Comparison of ENCODE assay signal across 8 cellular contexts in the genomic region with DNA sequence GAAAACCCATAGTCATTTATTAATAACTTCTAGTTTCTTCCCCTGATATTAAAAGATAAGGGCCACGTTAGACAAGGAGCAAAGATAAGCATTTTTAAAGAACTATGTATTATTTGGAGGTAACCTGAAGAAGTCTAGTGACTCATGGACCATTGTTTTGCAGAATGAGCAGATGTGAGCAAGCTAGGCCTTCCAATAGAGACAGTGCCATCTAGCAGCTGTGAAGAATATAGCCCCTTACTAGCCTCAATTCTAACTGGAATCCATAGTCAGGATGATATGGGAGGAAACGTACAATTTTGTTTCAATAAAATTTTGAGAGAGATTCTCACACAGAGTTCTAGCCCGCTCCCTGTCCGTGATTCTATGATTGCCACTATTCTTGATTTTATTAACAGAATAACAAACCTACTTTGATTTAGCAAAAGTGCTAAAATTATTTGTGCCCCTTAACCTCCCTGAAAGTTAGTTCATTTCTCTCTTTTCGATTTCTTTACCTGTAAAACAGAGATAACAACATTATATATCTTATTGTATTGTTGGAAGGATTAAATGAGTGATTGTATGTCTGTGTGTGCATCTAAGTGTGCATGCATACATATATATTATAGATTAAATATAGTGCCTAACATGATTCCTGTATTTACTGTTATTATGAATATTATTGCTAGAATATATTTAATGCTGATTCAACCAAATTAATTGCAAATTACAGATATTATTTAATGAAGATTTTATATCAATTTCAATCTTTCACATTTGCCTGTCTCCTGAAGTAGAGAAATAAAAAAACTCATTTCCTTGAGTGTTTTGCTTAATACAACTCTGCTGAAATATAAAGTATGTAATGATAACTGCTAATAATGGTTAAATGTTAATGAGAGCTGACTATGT. TPM values are rescaled to one million over a fixed set of nuclear protein-coding genes. Genes with fewer than 3 reads are reported as not detected.
A peak's percentile ranks its signal among the peaks of the same experiment; 100 is the strongest.
DNase-seq lines count a peak whose midpoint lies in the region; ATAC-seq and TF ChIP-seq lines count a peak whose summit lies in the region.

No MANE protein-coding gene starts in this region.

- H3K36me3 ChIP-seq in OCI-LY7 (ENCODE audit: insufficient read depth, low read length), result no peaks in the 10 kb centered on the region
- no peaks in the 10 kb centered on the region for H3K36me3 ChIP-seq in neural progenitor cell

- H3K4me2 ChIP-seq in OCI-LY7 (ENCODE audit: low read length) (no peak overlapping the region), neural progenitor cell (no peak overlapping the region)

- no peaks in the 10 kb centered on the region for H3K4me1 Mint-ChIP-seq in neural progenitor cell

- H3K9ac ChIP-seq in neural progenitor cell, result no peak overlapping the region

- H4K20me1 ChIP-seq in OCI-LY7 (ENCODE audit: insufficient read depth, low read length) (no peaks in the 10 kb centered on the region), neural progenitor cell (ENCODE audit: low read depth) (no peaks in the 10 kb centered on the region)

- H3K4me3 ChIP-seq in OCI-LY7 (ENCODE audit: low read depth, low read length, poor library complexity, severe bottlenecking), result no peak overlapping the region
- no peak overlapping the region for H3K4me3 ChIP-seq in neural progenitor cell

- H2AFZ ChIP-seq in OCI-LY7 (ENCODE audit: low read length) (no peak overlapping the region), neural progenitor cell (replicated peaks) (peak overlapping the region; percentile 78)

- TF ChIP-seq CTCF in OCI-LY7 (conservative IDR thresholded peaks at IDR 0.05; ENCODE audit: low read length) (peak; percentile 76), neural progenitor cell (IDR thresholded peaks at IDR 0.05) (peak; percentile 74)

- H3K9me2 ChIP-seq in OCI-LY7 (ENCODE audit: insufficient read depth, low read length), result no peaks in the 10 kb centered on the region

- peak; percentile 27 for DNase-seq in DMS 273 treated with DMSO at 0.1 percent for 48 hours (lab: John Stamatoyannopoulos, UW)
- DNase-seq in OCI-LY7 (ENCODE audit: low spot score), result peak; percentile 30
- DNase-seq in epidermal melanocyte (ENCODE audit: insufficient read length, low spot score), result peak; percentile 48
- DNase-seq in neural progenitor cell (ENCODE audit: low spot score), result peak; percentile 59
- no peak for DNase-seq in stimulated activated CD4-positive, alpha-beta T cell treated with anti-CD3 and anti-CD28 coated beads, Interleukin-2, amount 100 ng/mL, for 24 hours

- 0 out of 2 replicates have a peak, but pooled peaks cover under 1% of the 10 kb centered on the region for H3K9me3 ChIP-seq in OCI-LY7 (ENCODE audit: low read length)
- no peaks in the 10 kb centered on the region for H3K9me3 ChIP-seq in neural progenitor cell (ENCODE audit: low read depth)

- no TSS peak for BruUV-seq in OCI-LY7 (replicated peaks; lab: Mats Ljungman, UMichigan)

- no peaks in the 10 kb centered on the region for H3K27me3 Mint-ChIP-seq in neural progenitor cell (ENCODE audit: insufficient read depth, low read depth)

- ATAC-seq in GM19395 (IDR thresholded peaks at IDR 0.05; ENCODE audit: unreplicated experiment) (peak; percentile 84), HG03521 (IDR thresholded peaks at IDR 0.05; ENCODE audit: unreplicated experiment) (peak; percentile 80), HG03039 (IDR thresholded peaks at IDR 0.05; ENCODE audit: unreplicated experiment) (no peak)

- H3K9me3 Mint-ChIP-seq in neural progenitor cell, result peaks cover 5% of the 10 kb centered on the region

- H3K79me2 ChIP-seq in OCI-LY7 (ENCODE audit: insufficient read depth, low read depth, low read length) (no peaks in the 10 kb centered on the region), neural progenitor cell (ENCODE audit: low read depth) (no peaks in the 10 kb centered on the region)

- intact Hi-C loops in OCI-LY7 (cut with micrococcal nuclease; ENCODE audit: unreplicated experiment), result no loop called here

- H3K4me1 ChIP-seq in OCI-LY7 (ENCODE audit: insufficient read depth, low read length, poor library complexity, severe bottlenecking) (no peaks in the 10 kb centered on the region), neural progenitor cell (no peaks in the 10 kb centered on the region)

- no peaks in the 10 kb centered on the region for H3F3A ChIP-seq in neural progenitor cell (ENCODE audit: low read depth)

- no peak overlapping the region for H3K27ac Mint-ChIP-seq in neural progenitor cell

- CTCF ChIA-PET in OCI-LY7 (lab: Charles Lee; ENCODE audit: unreplicated experiment), result no interaction called here

- H3K4me3 Mint-ChIP-seq in neural progenitor cell, result no peak overlapping the region

- H3K36me3 Mint-ChIP-seq in neural progenitor cell, result peaks cover 6% of the 10 kb centered on the region

- POLR2A ChIA-PET in OCI-LY7 (lab: Charles Lee), result interaction anchor here (0.6 kb wide), 1 partner anchor 19 kb away, joined by 3 read pairs; no protein-coding TSS in a partner anchor

- H3K27ac ChIP-seq in OCI-LY7 (ENCODE audit: low read depth, low read length, poor library complexity, severe bottlenecking) (no peak overlapping the region), neural progenitor cell (no peak overlapping the region)

- no peaks in the 10 kb centered on the region for H3K27me3 ChIP-seq in neural progenitor cell

RNA-seq across cellular contexts. Expression of a gene that starts 22.7 kb away (rescaled TPM):
- total RNA-seq in OCI-LY7 (2014; rRNA removed; shearing (Covaris generic)), result not detected in 2 replicates
- not detected in 2 replicates for total RNA-seq in OCI-LY7 (2022)
- not detected in 2 replicates for total RNA-seq in neural progenitor cell (ENCODE audit: low replicate concordance)

RNA-seq across cellular contexts. Expression of a gene that starts 48.1 kb away (rescaled TPM):
- 13.1 and 16.5 TPM in 2 replicates for total RNA-seq in OCI-LY7 (2014; rRNA removed; shearing (Covaris generic))
- 38.8 and 43.4 TPM in 2 replicates for total RNA-seq in OCI-LY7 (2022)
- 14.5 and 29.9 TPM in 2 replicates for total RNA-seq in neural progenitor cell (ENCODE audit: low replicate concordance)

RNA-seq across cellular contexts. Expression of a gene that starts 53.4 kb away (rescaled TPM):
- not detected in 2 replicates for total RNA-seq in OCI-LY7 (2014; rRNA removed; shearing (Covaris generic))
- total RNA-seq in OCI-LY7 (2022) (not detected in 2 replicates), neural progenitor cell (ENCODE audit: low replicate concordance) (2.2 and 4.8 TPM in 2 replicates)

Comparison
In these comparisons a context has a peak if more than half of its experiments do, and no peak if none do; other contexts are left out.
1. DNase-seq: peak in DMS 273 treated with DMSO at 0.1 percent for 48 hours (single experiment), OCI-LY7 (single experiment), epidermal melanocyte (single experiment) and neural progenitor cell (single experiment); none in stimulated activated CD4-positive, alpha-beta T cell treated with anti-CD3 and anti-CD28 coated beads, Interleukin-2, amount 100 ng/mL, for 24 hours (0 of 2).